25 cellular contexts compared by ENCODE assay signal in genomic region chr6:6804843-6805680, GRCh38.
DNase-seq lines count a peak whose midpoint lies in the region; ATAC-seq and TF ChIP-seq lines count a peak whose summit lies in the region.
"Had no signal": no experiment of that assay in that cellular context is flagged by ENCODE, and none has a peak within 500 bp of the region (broad histone marks: within the 10 kb centered on the region; RNA-seq: fewer than 3 reads in every experiment).

No MANE protein-coding gene starts in this region.

- ATAC-seq in DND-41 (ENCODE audit: insufficient read depth, low read depth) = no peak
- no peak for ATAC-seq in stimulated activated memory B cell treated with anti-CD40 and anti-IgM and Interleukin-4, amounts not matched to agents 10 μg/mL and 1 μg/mL and 100 μg/mL, for 72 hours
- ATAC-seq: left ventricle myocardium superior, Right ventricle myocardium inferior had no signal

- H3K9ac ChIP-seq in DND-41 (ENCODE audit: low read depth, low read length) = no peak overlapping the region
- H3K9ac ChIP-seq in MM.1S (ENCODE audit: low read length) = no peak overlapping the region
- H3K9ac ChIP-seq: KMS-11 had no signal

- DNase-seq in DND-41 (no peak), MM.1S (no peak), inferior parietal cortex (ENCODE audit: extremely low spot score) (no peak), nephron progenitor cell (no peak), ACHN (no peak)
- DNase-seq: activated CD4-positive, alpha-beta T cell treated with anti-CD3 and anti-CD28 coated beads for 4 hours; activated gamma-delta T cell treated with Interleukin-2 at 50 U/mL for 16 hours; activated T-cell treated with anti-CD3 and anti-CD28 coated beads, Interleukin-2, amount 50 U/mL, for 24 hours; C1 segment of cervical spinal cord; EL; HCEC 1CT; left ventricle myocardium superior; MV-4-11; naive B cell; NCI-H1436 treated with DMSO at 0.1 percent for 48 hours; NCI-H2107; NCI-H510A; nucleus accumbens had no signal

- H3K27me3 Mint-ChIP-seq in dendritic cell treated with granulocyte-macrophage colony-stimulating factor and Interleukin-4, amounts not matched to agents 40 ng/mL and 50 ng/mL, for 4 days = no peaks in the 10 kb centered on the region
- no peaks in the 10 kb centered on the region for H3K27me3 Mint-ChIP-seq in stimulated activated memory B cell treated with anti-CD40 and anti-IgM and Interleukin-4, amounts not matched to agents 10 μg/mL and 1 μg/mL and 100 μg/mL, for 72 hours
- peaks cover 11% of the 10 kb centered on the region for H3K27me3 Mint-ChIP-seq in nephron progenitor cell (ENCODE audit: low read depth, poor library complexity)

- TF ChIP-seq CTCF in DND-41 (IDR thresholded peaks at IDR 0.05; ENCODE audit: borderline replicate concordance, extremely low read depth, low read length, poor library complexity, severe bottlenecking) = peak; percentile 13
- no peak for TF ChIP-seq CTCF in MM.1S (IDR thresholded peaks at IDR 0.05; ENCODE audit: low read length)
- no peak for TF ChIP-seq CTCF in nephron progenitor cell (IDR thresholded peaks at IDR 0.05)

- peaks cover 95% of the 10 kb centered on the region for H3K4me1 Mint-ChIP-seq in dendritic cell treated with granulocyte-macrophage colony-stimulating factor and Interleukin-4, amounts not matched to agents 40 ng/mL and 50 ng/mL, for 4 days (ENCODE audit: low read depth)
- peaks cover 63% of the 10 kb centered on the region for H3K4me1 Mint-ChIP-seq in stimulated activated memory B cell treated with anti-CD40 and anti-IgM and Interleukin-4, amounts not matched to agents 10 μg/mL and 1 μg/mL and 100 μg/mL, for 72 hours
- peaks cover 45% of the 10 kb centered on the region for H3K4me1 Mint-ChIP-seq in nephron progenitor cell
- H3K4me1 Mint-ChIP-seq: central memory CD8-positive, alpha-beta T cell; mesothelial cell of epicardium had no signal

- H3K9me3 ChIP-seq in DND-41 (ENCODE audit: insufficient read depth, low read length, severe bottlenecking) (no peaks in the 10 kb centered on the region), MM.1S (replicated peaks; ENCODE audit: insufficient read depth, low read length) (no peaks in the 10 kb centered on the region)
- H3K9me3 ChIP-seq: tibial nerve had no signal

- H3K4me3 ChIP-seq in DND-41 (ENCODE audit: low read depth in 1 of 2, low read length in 2 of 2) = no peak overlapping the region
- H3K4me3 ChIP-seq in MM.1S (ENCODE audit: low read length) = no peak overlapping the region
- H3K4me3 ChIP-seq: tibial nerve had no signal

- intact Hi-C loops in dendritic cell treated with granulocyte-macrophage colony-stimulating factor and Interleukin-4, amounts not matched to agents 40 ng/mL and 50 ng/mL, for 4 days (cut with micrococcal nuclease) = loop anchor here (5.0 kb wide), 2 partner anchors 37 to 47 kb away; no protein-coding TSS in a partner anchor

- no peaks in the 10 kb centered on the region for H3K9me2 ChIP-seq in MM.1S (replicated peaks; ENCODE audit: insufficient read depth, low read length)

- H3F3A ChIP-seq in MM.1S (ENCODE audit: insufficient read depth, low read length) = peaks cover 30% of the 10 kb centered on the region

- H3K27me3 ChIP-seq in DND-41 (ENCODE audit: insufficient read depth, low read length, poor library complexity) = no peaks in the 10 kb centered on the region
- H3K27me3 ChIP-seq in MM.1S (replicated peaks; ENCODE audit: insufficient read depth, low read length) = no peaks in the 10 kb centered on the region
- H3K27me3 ChIP-seq: tibial nerve had no signal

- peaks cover 16% of the 10 kb centered on the region for H3K36me3 Mint-ChIP-seq in dendritic cell treated with granulocyte-macrophage colony-stimulating factor and Interleukin-4, amounts not matched to agents 40 ng/mL and 50 ng/mL, for 4 days (ENCODE audit: low read depth)
- H3K36me3 Mint-ChIP-seq in stimulated activated memory B cell treated with anti-CD40 and anti-IgM and Interleukin-4, amounts not matched to agents 10 μg/mL and 1 μg/mL and 100 μg/mL, for 72 hours = no peaks in the 10 kb centered on the region
- H3K36me3 Mint-ChIP-seq in nephron progenitor cell (ENCODE audit: low read depth) = no peaks in the 10 kb centered on the region
- H3K36me3 Mint-ChIP-seq: mesothelial cell of epicardium, naive B cell had no signal

- no peak overlapping the region for H3K4me3 Mint-ChIP-seq in dendritic cell treated with granulocyte-macrophage colony-stimulating factor and Interleukin-4, amounts not matched to agents 40 ng/mL and 50 ng/mL, for 4 days
- no peak overlapping the region for H3K4me3 Mint-ChIP-seq in stimulated activated memory B cell treated with anti-CD40 and anti-IgM and Interleukin-4, amounts not matched to agents 10 μg/mL and 1 μg/mL and 100 μg/mL, for 72 hours
- H3K4me3 Mint-ChIP-seq in nephron progenitor cell = no peak overlapping the region
- H3K4me3 Mint-ChIP-seq: activated T-cell treated with anti-CD3 and anti-CD28 coated beads, Interleukin-2, amount 50 U/mL, for 24 hours; central memory CD8-positive, alpha-beta T cell; mesothelial cell of epicardium had no signal

- H3K4me2 ChIP-seq in DND-41 (ENCODE audit: insufficient read depth, low read length) = no peak overlapping the region
- H3K4me2 ChIP-seq in MM.1S (ENCODE audit: low read depth, low read length) = no peak overlapping the region

- H3K4me1 ChIP-seq in DND-41 (ENCODE audit: insufficient read depth, low read length) (peaks cover 5% of the 10 kb centered on the region), MM.1S (ENCODE audit: low read length) (peaks cover 62% of the 10 kb centered on the region)

- H4K20me1 ChIP-seq in DND-41 (ENCODE audit: insufficient read depth, low read length) (no peaks in the 10 kb centered on the region), MM.1S (ENCODE audit: insufficient read depth, low read length) (no peaks in the 10 kb centered on the region)

- H3K27ac ChIP-seq in DND-41 (ENCODE audit: low read length) (no peak overlapping the region), MM.1S (ENCODE audit: low read length) (peak overlapping the region; percentile 90; the same call in 1 of the 2 replicates)
- H3K27ac ChIP-seq: KMS-11, tibial nerve had no signal

- H3K36me3 ChIP-seq in DND-41 (ENCODE audit: insufficient read depth, low read length) (no peaks in the 10 kb centered on the region), MM.1S (replicated peaks; ENCODE audit: insufficient read depth, low read length) (no peaks in the 10 kb centered on the region)
- H3K36me3 ChIP-seq: tibial nerve had no signal

- peak overlapping the region; percentile 92 for H3K27ac Mint-ChIP-seq in dendritic cell treated with granulocyte-macrophage colony-stimulating factor and Interleukin-4, amounts not matched to agents 40 ng/mL and 50 ng/mL, for 4 days
- peak overlapping the region; percentile 23 for H3K27ac Mint-ChIP-seq in stimulated activated memory B cell treated with anti-CD40 and anti-IgM and Interleukin-4, amounts not matched to agents 10 μg/mL and 1 μg/mL and 100 μg/mL, for 72 hours
- H3K27ac Mint-ChIP-seq in nephron progenitor cell = no peak overlapping the region
- H3K27ac Mint-ChIP-seq: activated T-cell treated with anti-CD3 and anti-CD28 coated beads, Interleukin-2, amount 50 U/mL, for 24 hours; mesothelial cell of epicardium had no signal

- H2AFZ ChIP-seq in DND-41 (ENCODE audit: low read depth, low read length) (no peak overlapping the region), MM.1S (ENCODE audit: low read length) (no peak overlapping the region)

- H3K79me2 ChIP-seq in DND-41 (ENCODE audit: insufficient read depth, low read length) (no peaks in the 10 kb centered on the region), MM.1S (ENCODE audit: low read length) (no peaks in the 10 kb centered on the region)

- in situ Hi-C loops in ACHN (cut with HindIII; ENCODE audit: low pct_ligation_motif_present, low pct_unique_long_range_greater_than_20kb, low sequenced_read_pairs) = no loop called here

- H3K9me3 Mint-ChIP-seq in dendritic cell treated with granulocyte-macrophage colony-stimulating factor and Interleukin-4, amounts not matched to agents 40 ng/mL and 50 ng/mL, for 4 days = no peaks in the 10 kb centered on the region
- H3K9me3 Mint-ChIP-seq in stimulated activated memory B cell treated with anti-CD40 and anti-IgM and Interleukin-4, amounts not matched to agents 10 μg/mL and 1 μg/mL and 100 μg/mL, for 72 hours = no peaks in the 10 kb centered on the region
- no peaks in the 10 kb centered on the region for H3K9me3 Mint-ChIP-seq in nephron progenitor cell
- H3K9me3 Mint-ChIP-seq: activated T-cell treated with anti-CD3 and anti-CD28 coated beads, Interleukin-2, amount 50 U/mL, for 24 hours; central memory CD8-positive, alpha-beta T cell; mesothelial cell of epicardium; naive B cell had no signal
